ENCODE assay signal across 21 cellular contexts in the genomic region with DNA sequence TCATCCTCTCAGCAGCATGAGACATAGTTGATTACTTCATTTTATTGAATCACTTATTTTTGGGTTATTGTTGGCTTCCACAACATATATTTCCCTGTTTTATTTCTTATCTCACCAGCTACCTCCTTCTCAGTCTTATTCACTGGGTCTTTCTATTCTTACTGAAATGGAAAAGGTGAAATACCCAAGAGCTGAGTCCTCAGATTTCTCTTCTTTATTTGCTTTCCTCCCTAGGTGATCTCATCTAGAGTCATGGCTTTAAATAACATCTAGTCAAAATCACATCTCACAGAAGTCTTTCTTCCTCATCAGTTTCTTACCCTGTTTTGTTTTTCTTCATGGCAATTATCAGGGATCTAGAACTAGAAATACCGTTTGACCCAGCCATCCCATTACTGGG.
DNase-seq lines count a peak whose midpoint lies in the region; ATAC-seq and TF ChIP-seq lines count a peak whose summit lies in the region.
"Had no signal": no experiment of that assay in that cellular context is flagged by ENCODE, and none has a peak within 500 bp of the region (broad histone marks: within the 10 kb centered on the region; RNA-seq: fewer than 3 reads in every experiment).

No MANE protein-coding gene starts in this region.

- no peak overlapping the region for H3K4me3 ChIP-seq in IMR-90 (ENCODE audit: insufficient read depth, low read depth, low read length)
- no peak overlapping the region for H3K4me3 ChIP-seq in brain microvascular endothelial cell (ENCODE audit: low read depth, low read length)
- no peak overlapping the region for H3K4me3 ChIP-seq in SK-N-SH (ENCODE audit: low read depth in 2 of 2, low read length in 1 of 2)
- H3K4me3 ChIP-seq in thyroid gland (replicated peaks in 1 of 3) = no peak overlapping the region
- H3K4me3 ChIP-seq: upper lobe of left lung had no signal

- no peak overlapping the region for H4K8ac ChIP-seq in IMR-90 (ENCODE audit: low read depth in 2 of 2, low read length in 2 of 2)

- H2AK9ac ChIP-seq in IMR-90 (replicated peaks; ENCODE audit: low read depth, low read length, poor library complexity) = no peak overlapping the region

- H4K91ac ChIP-seq in IMR-90 (ENCODE audit: insufficient read depth, low read depth, low read length) = no peak overlapping the region

- H3K27ac ChIP-seq in IMR-90 (ENCODE audit: insufficient read depth, low read length) = no peak overlapping the region
- H3K27ac ChIP-seq in brain microvascular endothelial cell = peak overlapping the region; percentile 59
- H3K27ac ChIP-seq in SK-N-SH (ENCODE audit: low read depth in 2 of 2, low read length in 1 of 2) = peak overlapping the region in 1 of 2 experiments; percentile 64; a peak in 2 of 4 replicates
- H3K27ac ChIP-seq in thyroid gland = no peak overlapping the region
- H3K27ac ChIP-seq: upper lobe of left lung had no signal

- H3K79me2 ChIP-seq in SK-N-SH (ENCODE audit: insufficient read depth) = no peaks in the 10 kb centered on the region

- H4K20me1 ChIP-seq in IMR-90 (ENCODE audit: insufficient read depth, low read length) (no peaks in the 10 kb centered on the region), SK-N-SH (ENCODE audit: insufficient read depth) (no peaks in the 10 kb centered on the region)

- no peak overlapping the region; the same call in 1 of the 2 replicates for H3K4ac ChIP-seq in IMR-90 (ENCODE audit: low read depth, low read length)

- DNase-seq in Daoy (ENCODE audit: low read depth) = peak; percentile 46
- peak; percentile 89 for DNase-seq in IMR-90
- no peak for DNase-seq in brain microvascular endothelial cell
- peak; percentile 95 for DNase-seq in kidney tubule cell (ENCODE audit: low spot score)
- no peak for DNase-seq in SK-N-SH
- DNase-seq in NCI-H146 treated with DMSO at 0.1 percent for 48 hours (lab: John Stamatoyannopoulos, UW; ENCODE audit: unreplicated experiment) = no peak
- no peak for DNase-seq in thyroid gland
- DNase-seq in GM10266 (ENCODE audit: extremely low spot score) = no peak
- DNase-seq: activated CD4-positive, alpha-beta T cell treated with anti-CD3 and anti-CD28 coated beads, Interleukin-2, amount 10 ng/mL, durations not matched to agents 24 days and 14 days; activated CD8-positive, alpha-beta memory T cell treated with anti-CD3 and anti-CD28 coated beads, Interleukin-2, amount 50 U/mL, for 48 hours; activated naive CD4-positive, alpha-beta T cell; CD8-positive, alpha-beta memory T cell; cortex of kidney; DND-41; H9; Karpas-422; NCI-H774; stimulated activated naive CD8-positive, alpha-beta T cell treated with anti-CD3 and anti-CD28 coated beads, Interleukin-15, amount 100 ng/mL, for 72 hours; upper lobe of left lung had no signal

- H3F3A ChIP-seq in SK-N-SH (replicated peaks; ENCODE audit: insufficient read depth) = peaks cover 8% of the 10 kb centered on the region

- WGBS in IMR-90 (ENCODE audit: extremely low coverage in 2 of 2, insufficient read length in 1 of 2), 2 experiments = no CpG with 5 or more reads among the region's 1 CpG
- 5% methylated on average over 1 of the region's 1 CpG for WGBS in SK-N-SH (ENCODE audit: low lambda C conversion rate)
- WGBS in thyroid gland, 2 donors = 93 to 95% methylated on average over 1 of the region's 1 CpG

- peaks cover 4% of the 10 kb centered on the region; the same call in 1 of the 2 replicates for H3K9me3 ChIP-seq in IMR-90 (ENCODE audit: control insufficient read depth, insufficient read depth, low read length)
- H3K9me3 ChIP-seq in SK-N-SH = no peaks in the 10 kb centered on the region
- H3K9me3 ChIP-seq in thyroid gland = no peaks in the 10 kb centered on the region
- H3K9me3 ChIP-seq: upper lobe of left lung had no signal

- H3K56ac ChIP-seq in IMR-90 (ENCODE audit: extremely low read depth, insufficient read depth, low read length) = no peak overlapping the region

- no peak overlapping the region for H2AFZ ChIP-seq in IMR-90 (replicated peaks; ENCODE audit: low read length, poor library complexity)
- no peak overlapping the region for H2AFZ ChIP-seq in SK-N-SH (ENCODE audit: low read depth)

- H3K9ac ChIP-seq in IMR-90 (ENCODE audit: low read depth, low read length) = no peak overlapping the region
- H3K9ac ChIP-seq in SK-N-SH = no peak overlapping the region

- peaks cover 6% of the 10 kb centered on the region; the same call in 1 of the 2 replicates for H3K9me1 ChIP-seq in IMR-90 (ENCODE audit: insufficient read depth, low read length)

- no peaks in the 10 kb centered on the region for H3K9me2 ChIP-seq in SK-N-SH

- in situ Hi-C loops in IMR-90 (cut with MboI; ENCODE audit: low sequenced_read_pairs) = no loop called here
- in situ Hi-C loops in brain microvascular endothelial cell (cut with HindIII; ENCODE audit: low pct_ligation_motif_present, low sequenced_read_pairs) = no loop called here

- H3K18ac ChIP-seq in IMR-90 (ENCODE audit: low read depth, low read length) = no peak overlapping the region

- no TSS peak for BruUV-seq in IMR-90 (replicated peaks; lab: Mats Ljungman, UMichigan)

- TF ChIP-seq POLR2A in IMR-90 (IDR thresholded peaks at IDR 0.05; ENCODE audit: low read depth, low read length) = no peak
- no peak for TF ChIP-seq POLR2A in thyroid gland (IDR thresholded peaks at IDR 0.05)

- peak; percentile 28; the same call in 1 of the 2 replicates for ATAC-seq in IMR-90 (ENCODE audit: low read depth)
- ATAC-seq: Panc1; sciatic nerve; stimulated activated naive CD8-positive, alpha-beta T cell treated with anti-CD3 and anti-CD28 coated beads, Interleukin-15, amount 100 ng/mL, for 72 hours had no signal

- no peak overlapping the region; the same call in 1 of the 2 replicates for H2BK120ac ChIP-seq in IMR-90 (ENCODE audit: low read depth, low read length)

- no peak overlapping the region for H2BK15ac ChIP-seq in IMR-90 (ENCODE audit: low read depth, low read length)

- H4K5ac ChIP-seq in IMR-90 (ENCODE audit: low read depth, low read length) = no peak overlapping the region

- H2BK20ac ChIP-seq in IMR-90 (ENCODE audit: low read depth, low read length) = 0 out of 2 replicates have a peak overlapping the region, but pooled peaks have one; percentile 27

- no peaks in the 10 kb centered on the region for H3K36me3 ChIP-seq in IMR-90 (ENCODE audit: control insufficient read depth, insufficient read depth, low read length)
- H3K36me3 ChIP-seq in brain microvascular endothelial cell (replicated peaks) = no peaks in the 10 kb centered on the region
- no peaks in the 10 kb centered on the region for H3K36me3 ChIP-seq in SK-N-SH (replicated peaks in 1 of 2; ENCODE audit: control insufficient read depth in 1 of 2, insufficient read depth in 2 of 2, low read length in 1 of 2)
- H3K36me3 ChIP-seq in thyroid gland = no peaks in the 10 kb centered on the region
- H3K36me3 ChIP-seq: upper lobe of left lung had no signal

- H3K27me3 ChIP-seq in IMR-90 (ENCODE audit: control insufficient read depth, insufficient read depth, low read length) (no peaks in the 10 kb centered on the region), brain microvascular endothelial cell (replicated peaks) (no peaks in the 10 kb centered on the region), SK-N-SH (ENCODE audit: insufficient read depth) (no peaks in the 10 kb centered on the region), thyroid gland (no peaks in the 10 kb centered on the region)
- H3K27me3 ChIP-seq: upper lobe of left lung had no signal

- POLR2A ChIA-PET in IMR-90 (lab: Charles Lee; ENCODE audit: unreplicated experiment) (no interaction called here), SK-N-SH (lab: Yijun Ruan, JAX) (no interaction called here)

- TF ChIP-seq RAD21 in IMR-90 (IDR thresholded peaks at IDR 0.05; ENCODE audit: low read length) = no peak
- TF ChIP-seq RAD21 in SK-N-SH (IDR thresholded peaks at IDR 0.05; ENCODE audit: low read length) = no peak

- intact Hi-C loops in IMR-90 (cut with micrococcal nuclease) (no loop called here), thyroid gland (cut with DNase I) (no loop called here)

- H3K4me2 ChIP-seq in IMR-90 (ENCODE audit: low read depth, low read length) (no peak overlapping the region; the same call in 1 of the 2 replicates), SK-N-SH (no peak overlapping the region)

- TF ChIP-seq CTCF in IMR-90 (conservative IDR thresholded peaks at IDR 0.05; ENCODE audit: low read depth, low read length) (no peak), brain microvascular endothelial cell (IDR thresholded peaks at IDR 0.05; ENCODE audit: low read depth, low read length, missing control alignments) (no peak), SK-N-SH (IDR thresholded peaks at IDR 0.05) (no peak), thyroid gland (IDR thresholded peaks at IDR 0.05) (no peak), GM10266 (IDR thresholded peaks at IDR 0.05; ENCODE audit: control insufficient read depth, insufficient read depth, low read depth, missing control alignments) (no peak)

- H3K79me1 ChIP-seq in IMR-90 (ENCODE audit: low read depth in 1 of 2, low read length in 2 of 2) = no peaks in the 10 kb centered on the region

- H2BK5ac ChIP-seq in IMR-90 (ENCODE audit: low read depth, low read length, poor library complexity, severe bottlenecking) = peak overlapping the region; percentile 94

- TF ChIP-seq EP300 in SK-N-SH (IDR thresholded peaks at IDR 0.05; ENCODE audit: borderline replicate concordance in 1 of 2, low read depth in 1 of 2, low read length in 1 of 2) = no peak

- peaks cover 6% of the 10 kb centered on the region for H3K4me1 ChIP-seq in IMR-90 (ENCODE audit: control insufficient read depth, insufficient read depth, low read length)
- H3K4me1 ChIP-seq in SK-N-SH (ENCODE audit: control insufficient read depth in 1 of 2, insufficient read depth in 2 of 2, low read depth in 1 of 2, low read length in 1 of 2) = no peaks in the 10 kb centered on the region
- no peaks in the 10 kb centered on the region for H3K4me1 ChIP-seq in thyroid gland
- H3K4me1 ChIP-seq: upper lobe of left lung had no signal

- no peak overlapping the region for H2AK5ac ChIP-seq in IMR-90 (ENCODE audit: low read depth, low read length)

- H3K23ac ChIP-seq in IMR-90 (ENCODE audit: low read depth, low read length) = no peak overlapping the region; the same call in 1 of the 2 replicates

- CTCF ChIA-PET in IMR-90 (lab: Yijun Ruan, JAX) (no interaction called here), SK-N-SH (lab: Yijun Ruan, JAX) (interaction anchor here (1.0 to 1.7 kb wide), 2 partner anchors 15 to 29 kb away, joined by 3 to 6 read pairs; no protein-coding TSS in a partner anchor)

- H3K14ac ChIP-seq in IMR-90 (replicated peaks; ENCODE audit: low read depth, low read length) = no peak overlapping the region

- dilution Hi-C loops in IMR-90 (cut with HindIII; ENCODE audit: low sequenced_read_pairs, unreplicated experiment) = no loop called here

TF ChIP-seq in IMR-90, 13 proteins besides CTCF, POLR2A, EP300 and RAD21:
- peak; percentile 34; the same call in 1 of the 2 replicates for TF ChIP-seq CEBPB (IDR thresholded peaks at IDR 0.05; ENCODE audit: low read depth, low read length)
- TF ChIP-seq NFE2L2 (IDR thresholded peaks at IDR 0.05; ENCODE audit: low read depth, low read length) = no peak

TF ChIP-seq in SK-N-SH, 30 proteins besides CTCF, POLR2A, EP300 and RAD21 (continues in another document):
- TF ChIP-seq RFX5 (IDR thresholded peaks at IDR 0.05; ENCODE audit: low read length) (no peak), MXI1 (IDR thresholded peaks at IDR 0.05; ENCODE audit: low read depth, low read length) (no peak), TAF1 (IDR thresholded peaks at IDR 0.05; ENCODE audit: borderline replicate concordance, low read depth, low read length) (no peak), TCF12 (IDR thresholded peaks at IDR 0.05) (no peak)

Comparison
In these comparisons a context has a peak if more than half of its experiments do, and no peak if none do; other contexts are left out.
1. DNase-seq: peak in Daoy (single experiment), IMR-90 (single experiment) and kidney tubule cell (single experiment); none in brain microvascular endothelial cell (single experiment), SK-N-SH (single experiment), NCI-H146 treated with DMSO at 0.1 percent for 48 hours (single experiment), thyroid gland (0 of 2) and GM10266 (single experiment).